Comparison of ENCODE assay signal across 15 cellular contexts in the genomic region with DNA sequence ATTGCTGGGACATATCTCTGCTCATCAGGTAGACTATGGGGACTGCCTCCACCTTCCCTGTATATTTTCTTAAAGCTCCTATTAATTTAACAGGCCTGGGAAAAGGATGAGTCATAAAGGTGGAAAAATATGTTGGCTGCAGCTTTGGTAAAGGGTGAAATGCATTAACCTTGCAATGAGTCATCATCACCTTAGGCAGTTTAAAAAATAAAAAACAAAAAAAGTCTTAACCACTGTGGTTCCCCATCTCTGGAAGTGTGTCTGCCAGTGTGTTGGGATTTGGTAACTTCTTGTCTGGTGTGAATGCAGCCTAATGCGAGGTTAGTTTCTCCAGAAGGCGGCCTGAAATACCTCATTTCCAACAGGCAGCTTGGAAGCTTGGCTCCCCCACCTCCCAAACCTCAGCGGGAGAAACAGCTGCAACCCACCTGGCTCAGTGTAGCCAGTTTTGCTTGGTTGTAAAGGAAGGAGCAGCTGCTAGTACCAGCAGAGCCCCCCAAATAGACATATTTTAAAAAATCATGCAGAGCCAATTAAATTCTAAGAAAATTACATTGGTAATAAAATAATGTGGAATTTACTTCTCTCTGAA.
DNase-seq lines count a peak whose midpoint lies in the region; TF ChIP-seq lines count a peak whose summit lies in the region.
"Had no signal": no experiment of that assay in that cellular context is flagged by ENCODE, and none has a peak within 500 bp of the region (broad histone marks: within the 10 kb centered on the region; RNA-seq: fewer than 3 reads in every experiment).

No MANE protein-coding gene starts in this region.

- no peaks in the 10 kb centered on the region for H3K36me3 ChIP-seq in hepatocyte (replicated peaks; ENCODE audit: insufficient read depth, low read depth)
- H3K36me3 ChIP-seq in smooth muscle cell (ENCODE audit: low read depth), result no peaks in the 10 kb centered on the region
- H3K36me3 ChIP-seq: BLaER1 treated with 17β-estradiol and CSF1 and Interleukin-3, amounts not matched to agents 10 nM and 100 nM had no signal

- peaks cover under 1% of the 10 kb centered on the region; the same call in 1 of the 2 replicates for H3K27me3 Mint-ChIP-seq in HFFc6 (ENCODE audit: insufficient read depth)
- H3K27me3 Mint-ChIP-seq: activated CD4-positive, alpha-beta memory T cell treated with anti-CD3 and anti-CD28 coated beads for 36 hours; naive B cell had no signal

- no peaks in the 10 kb centered on the region for H3K4me1 ChIP-seq in hepatocyte (ENCODE audit: insufficient read depth)
- no peaks in the 10 kb centered on the region for H3K4me1 ChIP-seq in smooth muscle cell (ENCODE audit: low read depth)

- no peak overlapping the region for H3K27ac Mint-ChIP-seq in HFFc6
- H3K27ac Mint-ChIP-seq: activated CD4-positive, alpha-beta memory T cell treated with anti-CD3 and anti-CD28 coated beads for 36 hours; naive B cell had no signal

- no peaks in the 10 kb centered on the region for H3F3A ChIP-seq in smooth muscle cell (ENCODE audit: low read depth)

- H3K27me3 ChIP-seq in hepatocyte (no peaks in the 10 kb centered on the region), smooth muscle cell (ENCODE audit: low read depth) (no peaks in the 10 kb centered on the region)
- H3K27me3 ChIP-seq: BLaER1 treated with 17β-estradiol and CSF1 and Interleukin-3, amounts not matched to agents 10 nM and 100 nM had no signal

- H3K9ac ChIP-seq in smooth muscle cell (ENCODE audit: low read depth), result no peak overlapping the region
- H3K9ac ChIP-seq: BLaER1 treated with 17β-estradiol and CSF1 and Interleukin-3, amounts not matched to agents 10 nM and 100 nM had no signal

- H3K4me3 ChIP-seq in hepatocyte (no peak overlapping the region), smooth muscle cell (no peak overlapping the region)
- H3K4me3 ChIP-seq: BLaER1 treated with 17β-estradiol and CSF1 and Interleukin-3, amounts not matched to agents 10 nM and 100 nM had no signal

- H3K36me3 Mint-ChIP-seq in HFFc6 (ENCODE audit: low read depth), result no peaks in the 10 kb centered on the region
- H3K36me3 Mint-ChIP-seq: activated CD4-positive, alpha-beta memory T cell treated with anti-CD3 and anti-CD28 coated beads for 36 hours; naive B cell had no signal

- peak; percentile 9 for DNase-seq in HFFc6
- DNase-seq in amniotic epithelial cell (ENCODE audit: low read depth), result peak; percentile 59
- peak; percentile 15 for DNase-seq in hepatocyte (ENCODE audit: low spot score)
- DNase-seq in smooth muscle cell (lab: John Stamatoyannopoulos, UW; ENCODE audit: unreplicated experiment), result no peak
- DNase-seq in activated T-cell treated with anti-CD3 and anti-CD28 coated beads, Interleukin-2, amount 50 U/mL, for 48 hours, result no peak
- DNase-seq in midbrain (lab: John Stamatoyannopoulos, UW), result no peak
- DNase-seq in NCI-H345 (lab: John Stamatoyannopoulos, UW), result no peak
- DNase-seq: activated CD4-positive, alpha-beta memory T cell treated with anti-CD3 and anti-CD28 coated beads for 36 hours; activated naive CD4-positive, alpha-beta T cell; caudate nucleus; naive B cell; NCI-H1436; NCI-H524; T1000 had no signal

- H2AFZ ChIP-seq in hepatocyte (no peak overlapping the region), smooth muscle cell (ENCODE audit: low read depth) (no peak overlapping the region)

- 76% methylated on average over 3 of the region's 3 CpGs for WGBS in hepatocyte (ENCODE audit: low lambda C conversion rate, missing lambda C conversion rate)
- WGBS in smooth muscle cell (ENCODE audit: low lambda C conversion rate), result 69% methylated on average over 3 of the region's 3 CpGs

- no peaks in the 10 kb centered on the region for H3K9me3 ChIP-seq in hepatocyte (ENCODE audit: low read depth)
- no peaks in the 10 kb centered on the region for H3K9me3 ChIP-seq in smooth muscle cell (replicated peaks; ENCODE audit: low read depth)
- H3K9me3 ChIP-seq: BLaER1 treated with 17β-estradiol and CSF1 and Interleukin-3, amounts not matched to agents 10 nM and 100 nM had no signal

- H3K4me1 Mint-ChIP-seq in HFFc6 (ENCODE audit: low read depth), result peaks cover 32% of the 10 kb centered on the region
- H3K4me1 Mint-ChIP-seq: naive B cell had no signal

- H4K20me1 ChIP-seq in hepatocyte (ENCODE audit: insufficient read depth, poor library complexity, severe bottlenecking), result no peaks in the 10 kb centered on the region
- H4K20me1 ChIP-seq in smooth muscle cell (ENCODE audit: low read depth), result no peaks in the 10 kb centered on the region
- H4K20me1 ChIP-seq: BLaER1 treated with 17β-estradiol and CSF1 and Interleukin-3, amounts not matched to agents 10 nM and 100 nM had no signal

- H3K4me2 ChIP-seq in hepatocyte, result no peak overlapping the region
- peak overlapping the region; percentile 2 for H3K4me2 ChIP-seq in smooth muscle cell

- H3K27ac ChIP-seq in hepatocyte (no peak overlapping the region), smooth muscle cell (ENCODE audit: low read depth) (peak overlapping the region; percentile 56)
- H3K27ac ChIP-seq: BLaER1 treated with 17β-estradiol and CSF1 and Interleukin-3, amounts not matched to agents 10 nM and 100 nM had no signal

- H3K79me2 ChIP-seq in hepatocyte (no peaks in the 10 kb centered on the region), smooth muscle cell (ENCODE audit: low read depth) (no peaks in the 10 kb centered on the region)

- no peaks in the 10 kb centered on the region for H3K9me3 Mint-ChIP-seq in HFFc6
- H3K9me3 Mint-ChIP-seq: activated CD4-positive, alpha-beta memory T cell treated with anti-CD3 and anti-CD28 coated beads for 36 hours had no signal

- no peak overlapping the region for H3K4me3 Mint-ChIP-seq in HFFc6
- H3K4me3 Mint-ChIP-seq: activated CD4-positive, alpha-beta memory T cell treated with anti-CD3 and anti-CD28 coated beads for 36 hours; naive B cell had no signal

- no peaks in the 10 kb centered on the region for H3K9me2 ChIP-seq in hepatocyte (replicated peaks; ENCODE audit: insufficient read depth)

- TF ChIP-seq CTCF in HFFc6 (IDR thresholded peaks at IDR 0.05) (no peak), hepatocyte (IDR thresholded peaks at IDR 0.05; ENCODE audit: poor library complexity) (no peak), smooth muscle cell (IDR thresholded peaks at IDR 0.05; ENCODE audit: borderline replicate concordance, insufficient read depth, poor library complexity, severe bottlenecking) (no peak)

Comparison
In these comparisons a context has a peak if more than half of its experiments do, and no peak if none do; other contexts are left out.
1. DNase-seq: peak in HFFc6 (single experiment), amniotic epithelial cell (single experiment) and hepatocyte (single experiment); none in smooth muscle cell (single experiment), activated T-cell treated with anti-CD3 and anti-CD28 coated beads, Interleukin-2, amount 50 U/mL, for 48 hours (0 of 2), midbrain (single experiment) and NCI-H345 (single experiment).